In genomic region chr1:227059076-227059475, GRCh38 we compare ENCODE assay signal across 27 cellular contexts.
DNase-seq lines count a peak whose midpoint lies in the region; FAIRE-seq and TF ChIP-seq lines count a peak whose summit lies in the region.
"Had no signal": no experiment of that assay in that cellular context is flagged by ENCODE, and none has a peak within 500 bp of the region (broad histone marks: within the 10 kb centered on the region; RNA-seq: fewer than 3 reads in every experiment).

No MANE protein-coding gene starts in this region.

- no peaks in the 10 kb centered on the region for H3K27me3 ChIP-seq in osteoblast (ENCODE audit: insufficient read depth, low read length)
- H3K27me3 ChIP-seq: heart right ventricle, testis had no signal

- no peaks in the 10 kb centered on the region for H3K79me2 ChIP-seq in osteoblast (ENCODE audit: insufficient read depth, low read length)

- H3K4me1 ChIP-seq in osteoblast (ENCODE audit: insufficient read depth, low read length) = peaks cover 13% of the 10 kb centered on the region
- H3K4me1 ChIP-seq: testis had no signal

- no peaks in the 10 kb centered on the region for H3K9me3 ChIP-seq in osteoblast (ENCODE audit: low read depth, low read length)
- H3K9me3 ChIP-seq: heart right ventricle, testis had no signal

- peak overlapping the region; percentile 81 for H3K27ac ChIP-seq in osteoblast (ENCODE audit: low read depth, low read length)
- H3K27ac ChIP-seq: heart right ventricle, KMS-11, testis had no signal

- H3K4me3 ChIP-seq in choroid plexus epithelial cell (ENCODE audit: low read depth, low read length) (no peak overlapping the region), osteoblast (ENCODE audit: insufficient read depth, low read length) (no peak overlapping the region)
- H3K4me3 ChIP-seq: heart right ventricle, lung, testis had no signal

- no peaks in the 10 kb centered on the region for H4K20me1 ChIP-seq in osteoblast (ENCODE audit: insufficient read depth, low read length)

- H2AFZ ChIP-seq in osteoblast (ENCODE audit: low read length) = no peak overlapping the region

- H3K4me2 ChIP-seq in osteoblast (ENCODE audit: insufficient read depth, low read length) = no peak overlapping the region
- H3K4me2 ChIP-seq: KMS-11 had no signal

- FAIRE-seq in GM19239 (lab: Jason Lieb, UNC) = no peak
- FAIRE-seq: GM12892 had no signal

- no peaks in the 10 kb centered on the region for H3K36me3 ChIP-seq in osteoblast (ENCODE audit: insufficient read depth, low read length)

- DNase-seq in DMS53 (lab: John Stamatoyannopoulos, UW) (peak; percentile 53), NCI-H345 treated with DMSO at 0.1 percent for 48 hours (lab: John Stamatoyannopoulos, UW; ENCODE audit: unreplicated experiment) (peak; percentile 32), choroid plexus epithelial cell (ENCODE audit: low read depth) (peak; percentile 62), osteoblast (ENCODE audit: insufficient read length, low spot score, missing footprints) (no peak), NCI-H2171 (lab: John Stamatoyannopoulos, UW) (no peak), GM19239 (ENCODE audit: insufficient read length, low spot score) (no peak), cerebellar nuclear complex (lab: John Stamatoyannopoulos, UW) (no peak)
- DNase-seq: activated CD4-positive, alpha-beta T cell treated with anti-CD3 and anti-CD28 coated beads, Interleukin-2, amount 10 ng/mL, durations not matched to agents 24 days and 14 days; activated effector memory CD4-positive, alpha-beta T cell treated with Interleukin-2 at 50 U/mL for 16 hours; activated T-cell treated with anti-CD3 and anti-CD28 coated beads, Interleukin-2, amount 50 U/mL, for 1 hour; aorta; caudate nucleus; endodermal cell; foreskin melanocyte; H9; heart right ventricle; NCI-H1417; NCI-H2081 treated with DMSO at 0.1 percent for 48 hours; NCI-H446; posterior cingulate gyrus; right cardiac atrium; RPMI8226; stimulated activated CD8-positive, alpha-beta memory T cell treated with anti-CD3 and anti-CD28 coated beads, Interleukin-4, amount 100 ng/mL, for 48 hours; testis had no signal

- TF ChIP-seq CTCF in choroid plexus epithelial cell (conservative IDR thresholded peaks at IDR 0.05; ENCODE audit: low read depth, low read length) (no peak), osteoblast (IDR thresholded peaks at IDR 0.05; ENCODE audit: extremely low read depth, low read depth, low read length) (no peak)

Comparison
In these comparisons a context has a peak if more than half of its experiments do, and no peak if none do; other contexts are left out.
1. DNase-seq: peak in DMS53 (single experiment), NCI-H345 treated with DMSO at 0.1 percent for 48 hours (single experiment) and choroid plexus epithelial cell (single experiment); none in osteoblast (single experiment), NCI-H2171 (single experiment), GM19239 (single experiment) and cerebellar nuclear complex (0 of 2).